1 cellular context compared by ENCODE assay signal in the genomic region with DNA sequence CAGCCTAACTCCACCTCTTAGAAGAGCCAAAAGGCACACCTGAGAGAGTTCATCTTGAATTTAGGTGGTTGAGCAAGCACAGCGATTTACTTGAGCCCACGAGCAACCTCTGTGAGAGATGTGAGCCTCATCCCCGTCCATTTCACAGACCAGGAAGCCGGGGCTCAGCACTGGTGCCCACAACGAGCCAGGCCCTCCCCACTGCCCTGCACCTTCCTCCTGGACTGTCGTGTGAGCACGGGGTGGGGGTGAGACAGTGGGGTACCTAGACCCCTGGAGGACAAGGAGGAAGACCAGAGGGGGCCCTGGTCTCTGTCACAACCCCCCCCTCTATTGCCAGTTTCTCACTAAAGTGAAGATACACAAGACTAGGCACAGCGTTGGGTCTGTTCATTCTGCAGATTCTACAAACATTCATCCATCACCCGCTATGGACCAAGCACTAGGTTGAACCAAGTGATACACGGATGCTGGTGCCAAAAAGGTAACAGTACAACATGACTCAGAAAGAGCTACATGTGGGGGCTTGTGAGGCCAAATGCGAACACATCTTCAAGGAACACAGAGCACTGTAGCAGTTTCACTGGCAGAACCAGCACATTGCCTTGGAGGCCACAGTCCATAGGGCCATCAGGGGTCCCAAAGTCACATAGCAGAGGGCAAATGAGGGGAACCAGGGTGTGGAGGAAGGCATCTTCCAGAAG.
TF ChIP-seq lines count a peak whose summit lies in the region.

No MANE protein-coding gene starts in this region.

TF ChIP-seq in HCT116, 20 proteins besides CTCF, POLR2A, EP300 and RAD21 (continued from another document):
- TF ChIP-seq, protein P1, sequence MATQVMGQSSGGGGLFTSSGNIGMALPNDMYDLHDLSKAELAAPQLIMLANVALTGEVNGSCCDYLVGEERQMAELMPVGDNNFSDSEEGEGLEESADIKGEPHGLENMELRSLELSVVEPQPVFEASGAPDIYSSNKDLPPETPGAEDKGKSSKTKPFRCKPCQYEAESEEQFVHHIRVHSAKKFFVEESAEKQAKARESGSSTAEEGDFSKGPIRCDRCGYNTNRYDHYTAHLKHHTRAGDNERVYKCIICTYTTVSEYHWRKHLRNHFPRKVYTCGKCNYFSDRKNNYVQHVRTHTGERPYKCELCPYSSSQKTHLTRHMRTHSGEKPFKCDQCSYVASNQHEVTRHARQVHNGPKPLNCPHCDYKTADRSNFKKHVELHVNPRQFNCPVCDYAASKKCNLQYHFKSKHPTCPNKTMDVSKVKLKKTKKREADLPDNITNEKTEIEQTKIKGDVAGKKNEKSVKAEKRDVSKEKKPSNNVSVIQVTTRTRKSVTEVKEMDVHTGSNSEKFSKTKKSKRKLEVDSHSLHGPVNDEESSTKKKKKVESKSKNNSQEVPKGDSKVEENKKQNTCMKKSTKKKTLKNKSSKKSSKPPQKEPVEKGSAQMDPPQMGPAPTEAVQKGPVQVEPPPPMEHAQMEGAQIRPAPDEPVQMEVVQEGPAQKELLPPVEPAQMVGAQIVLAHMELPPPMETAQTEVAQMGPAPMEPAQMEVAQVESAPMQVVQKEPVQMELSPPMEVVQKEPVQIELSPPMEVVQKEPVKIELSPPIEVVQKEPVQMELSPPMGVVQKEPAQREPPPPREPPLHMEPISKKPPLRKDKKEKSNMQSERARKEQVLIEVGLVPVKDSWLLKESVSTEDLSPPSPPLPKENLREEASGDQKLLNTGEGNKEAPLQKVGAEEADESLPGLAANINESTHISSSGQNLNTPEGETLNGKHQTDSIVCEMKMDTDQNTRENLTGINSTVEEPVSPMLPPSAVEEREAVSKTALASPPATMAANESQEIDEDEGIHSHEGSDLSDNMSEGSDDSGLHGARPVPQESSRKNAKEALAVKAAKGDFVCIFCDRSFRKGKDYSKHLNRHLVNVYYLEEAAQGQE (IDR thresholded peaks at IDR 0.05; ENCODE audit: low read depth), result no peak
- TF ChIP-seq ZNF274 (IDR thresholded peaks at IDR 0.05; ENCODE audit: low read depth, low read length), result no peak
